ENCODE assay signal across 10 cellular contexts in the genomic region with DNA sequence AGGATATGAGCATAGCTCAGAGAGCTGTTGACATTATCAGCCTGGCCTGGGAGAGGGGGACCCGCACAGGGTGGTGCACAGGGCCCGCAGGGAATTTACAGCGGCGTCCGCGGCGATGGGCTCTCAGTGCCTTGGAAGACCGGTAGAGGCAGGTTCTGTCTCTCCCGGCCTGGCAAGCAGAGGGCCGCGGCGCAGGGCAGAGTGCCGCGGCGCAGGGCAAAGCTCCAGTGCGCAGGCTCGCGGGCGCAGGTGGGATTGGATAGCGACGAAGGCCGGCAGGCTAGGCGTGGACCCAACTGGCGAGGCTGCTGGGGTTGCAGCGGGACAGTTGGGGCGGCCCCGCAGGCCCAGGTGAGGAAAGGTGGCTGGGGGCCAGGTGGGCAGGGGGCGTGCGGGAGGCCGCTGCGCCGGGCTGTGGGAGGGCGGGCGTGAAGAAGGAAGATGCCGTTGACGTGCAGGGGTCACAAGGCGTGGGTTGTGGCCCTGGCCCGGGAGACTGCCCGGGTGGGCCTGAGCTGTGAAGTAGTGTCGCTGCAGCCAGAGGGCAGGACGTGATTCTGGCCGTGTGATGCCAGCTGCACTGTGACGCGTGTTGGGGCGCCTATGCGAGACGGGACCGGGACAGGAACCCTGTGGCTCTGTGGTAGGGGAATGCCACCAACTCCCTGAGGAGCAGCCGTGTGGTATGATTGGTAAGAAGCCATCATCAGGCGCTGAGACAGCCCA. TPM values are rescaled to one million over a fixed set of nuclear protein-coding genes. Genes with fewer than 3 reads are reported as not detected.
DNase-seq lines count a peak whose midpoint lies in the region; ATAC-seq and TF ChIP-seq lines count a peak whose summit lies in the region.
"Not testable (repeated sequence)": the region's sequence is repeated elsewhere in the genome, so short reads cannot be mapped to it uniquely, and the experiment has no call there.
"Had no signal": no experiment of that assay in that cellular context is flagged by ENCODE, and none has a peak within 500 bp of the region (broad histone marks: within the 10 kb centered on the region; RNA-seq: fewer than 3 reads in every experiment).

PTPN20 (plus strand) TSS at position 278 of the 726 bp plus-strand sequence. CDS start 21,072 bp downstream, outside the sequence.

- CTCF ChIA-PET in naive thymus-derived CD4-positive, alpha-beta T cell (lab: Charles Lee), result not testable (repeated sequence)

- intact Hi-C loops in cardiac septum (cut with DNase I); naive thymus-derived CD4-positive, alpha-beta T cell (cut with micrococcal nuclease): not testable (repeated sequence)

- H3K36me3 Mint-ChIP-seq in naive thymus-derived CD4-positive, alpha-beta T cell; stimulated activated memory B cell treated with anti-CD40 and anti-IgM and Interleukin-4, amounts not matched to agents 10 μg/mL and 1 μg/mL and 100 μg/mL, for 72 hours: not testable (repeated sequence)

- H3K9me3 ChIP-seq in BE2C; naive thymus-derived CD4-positive, alpha-beta T cell (ENCODE audit: control insufficient read depth in 2 of 3, low read length in 3 of 3): not testable (repeated sequence)

- H3K4me3 ChIP-seq in BE2C (ENCODE audit: low read depth, low read length); naive thymus-derived CD4-positive, alpha-beta T cell (ENCODE audit: low read length): not testable (repeated sequence)

- DNase-seq in BE2C (peak; percentile 52), NCI-H526 treated with DMSO at 0.1 percent for 48 hours (lab: John Stamatoyannopoulos, UW) (peak; percentile 43), cardiac septum (ENCODE audit: low spot score) (peak; percentile 79)
- DNase-seq in activated T-cell treated with anti-CD3 and anti-CD28 coated beads, Interleukin-2, amount 50 U/mL, for 1 hour, result peak; percentile 17
- DNase-seq in cerebellum (ENCODE audit: low spot score), result not testable (repeated sequence)
- DNase-seq in naive thymus-derived CD4-positive, alpha-beta T cell, result peak in 4 of 9 donors; percentile 0 to 23 (median 3)

- H3K27me3 ChIP-seq in BE2C; naive thymus-derived CD4-positive, alpha-beta T cell (ENCODE audit: control insufficient read depth in 2 of 2, insufficient read depth in 2 of 2, low read length in 2 of 2): not testable (repeated sequence)

- peak within 1 kb of the TSS in 1 of 9 donors; percentile 62 for H3K27ac Mint-ChIP-seq in naive thymus-derived CD4-positive, alpha-beta T cell
- peak within 1 kb of the TSS; percentile 69 for H3K27ac Mint-ChIP-seq in stimulated activated memory B cell treated with anti-CD40 and anti-IgM and Interleukin-4, amounts not matched to agents 10 μg/mL and 1 μg/mL and 100 μg/mL, for 72 hours

- not testable (repeated sequence) for H3K27me3 Mint-ChIP-seq in naive thymus-derived CD4-positive, alpha-beta T cell; stimulated activated memory B cell treated with anti-CD40 and anti-IgM and Interleukin-4, amounts not matched to agents 10 μg/mL and 1 μg/mL and 100 μg/mL, for 72 hours

- not testable (repeated sequence) for TF ChIP-seq CTCF in BE2C (IDR thresholded peaks at IDR 0.05; ENCODE audit: low read depth, low read length)

- H3K4me3 Mint-ChIP-seq in naive thymus-derived CD4-positive, alpha-beta T cell, result peak within 1 kb of the TSS in 9 of 10 donors; percentile 12 to 86 (median 71)
- H3K4me3 Mint-ChIP-seq in stimulated activated memory B cell treated with anti-CD40 and anti-IgM and Interleukin-4, amounts not matched to agents 10 μg/mL and 1 μg/mL and 100 μg/mL, for 72 hours, result peak within 1 kb of the TSS; percentile 62

- peak; percentile 89 for ATAC-seq in GM21381 (IDR thresholded peaks at IDR 0.05; ENCODE audit: unreplicated experiment)
- peak; percentile 66 for ATAC-seq in naive thymus-derived CD4-positive, alpha-beta T cell
- peak; percentile 76 for ATAC-seq in stimulated activated memory B cell treated with anti-CD40 and anti-IgM and Interleukin-4, amounts not matched to agents 10 μg/mL and 1 μg/mL and 100 μg/mL, for 72 hours

- H3K27ac ChIP-seq in naive thymus-derived CD4-positive, alpha-beta T cell (ENCODE audit: low read depth, low read length), result not testable (repeated sequence)

- H3K9me3 Mint-ChIP-seq in naive thymus-derived CD4-positive, alpha-beta T cell; stimulated activated memory B cell treated with anti-CD40 and anti-IgM and Interleukin-4, amounts not matched to agents 10 μg/mL and 1 μg/mL and 100 μg/mL, for 72 hours: not testable (repeated sequence)

- POLR2A ChIA-PET in naive thymus-derived CD4-positive, alpha-beta T cell (lab: Charles Lee), result not testable (repeated sequence)

- H3K4me1 ChIP-seq in BE2C; naive thymus-derived CD4-positive, alpha-beta T cell (ENCODE audit: control insufficient read depth in 2 of 2, insufficient read depth in 2 of 2, low read length in 2 of 2): not testable (repeated sequence)

- not testable (repeated sequence) for H3K4me1 Mint-ChIP-seq in naive thymus-derived CD4-positive, alpha-beta T cell; stimulated activated memory B cell treated with anti-CD40 and anti-IgM and Interleukin-4, amounts not matched to agents 10 μg/mL and 1 μg/mL and 100 μg/mL, for 72 hours

- not testable (repeated sequence) for H3K36me3 ChIP-seq in BE2C; naive thymus-derived CD4-positive, alpha-beta T cell (ENCODE audit: control insufficient read depth in 2 of 3, insufficient read depth in 3 of 3, low read length in 3 of 3)

RNA-seq across cellular contexts. Expression of gene PTPN20, which starts in this region (rescaled TPM):
- polyA plus RNA-seq in BE2C (2012; ENCODE audit: insufficient read depth, insufficient read length, low read depth), result 2.4 TPM
- total RNA-seq in cerebellum (16.4 TPM), cardiac septum (16.3 TPM)
- 1 to 10 TPM in 4 of 5 experiments, under 1 TPM in 1; 0.22 to 3.8 (median 1.7) TPM for total RNA-seq in naive thymus-derived CD4-positive, alpha-beta T cell
- polyA plus RNA-seq in naive thymus-derived CD4-positive, alpha-beta T cell, result 1 to 10 TPM in 1 of 2 donors, under 1 TPM in 1; 0.57 to 1.9 TPM
- total RNA-seq: H1 had no signal
- polyA plus RNA-seq: AG04450, H1 had no signal
